Comparison of ENCODE assay signal across 13 cellular contexts in the genomic region with DNA sequence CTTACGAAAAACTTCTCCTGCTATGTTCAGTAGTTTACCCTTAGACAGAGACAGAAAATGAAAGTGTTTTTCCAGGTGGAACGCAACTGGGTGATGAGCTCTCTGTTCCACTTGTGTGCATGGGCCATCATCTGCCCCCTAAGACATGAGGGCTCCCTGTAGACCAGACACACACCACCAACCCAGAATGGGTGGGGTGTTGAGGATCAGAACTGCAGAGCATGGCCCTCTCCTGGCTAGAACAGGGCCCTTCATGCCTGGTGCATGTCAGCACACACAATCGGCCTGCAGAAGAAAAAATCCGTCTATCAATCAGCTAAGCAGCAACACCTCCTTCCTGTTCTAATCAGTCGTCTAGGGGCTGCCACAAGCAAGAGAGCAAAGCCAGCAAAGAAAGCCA.
DNase-seq lines count a peak whose midpoint lies in the region; ATAC-seq, FAIRE-seq and TF ChIP-seq lines count a peak whose summit lies in the region.
"Had no signal": no experiment of that assay in that cellular context is flagged by ENCODE, and none has a peak within 500 bp of the region (broad histone marks: within the 10 kb centered on the region; RNA-seq: fewer than 3 reads in every experiment).

No MANE protein-coding gene starts in this region.

- CTCF ChIA-PET in GM12878 (lab: Yijun Ruan, JAX): interaction anchor here (0.6 to 3.1 kb wide), 9 partner anchors 8 to 923 kb away, joined by 3 to 25 read pairs (median 3); no protein-coding TSS in a partner anchor

- RAD21 ChIA-PET in GM12878 (lab: Charles Lee; ENCODE audit: unreplicated experiment): interaction anchor here (0.6 to 1.4 kb wide), 5 partner anchors 24 to 456 kb away, joined by 3 read pairs; no protein-coding TSS in a partner anchor

- POLR2A ChIA-PET in GM12878 (lab: Charles Lee): interaction anchor here (0.5 to 0.8 kb wide), 2 partner anchors 39 to 78 kb away, joined by 3 read pairs; no protein-coding TSS in a partner anchor

- H3K23me2 ChIP-seq in H9 (ENCODE audit: insufficient read length, low read depth, low read length, poor library complexity, severe bottlenecking): no peaks in the 10 kb centered on the region

- no peaks in the 10 kb centered on the region for H3K79me1 ChIP-seq in H9 (ENCODE audit: insufficient read depth, low read depth, low read length, poor library complexity, severe bottlenecking)

- no peak overlapping the region for H2BK5ac ChIP-seq in H9 (ENCODE audit: insufficient read length, low read length)

- TF ChIP-seq RAD21 in GM12878 (IDR thresholded peaks at IDR 0.05; ENCODE audit: insufficient read depth, low read depth, low read length): peak; percentile 49

- no TSS peak for BruUV-seq in GM12878 (replicated peaks; lab: Mats Ljungman, UMichigan)

- no peaks in the 10 kb centered on the region for H3K27me3 ChIP-seq in GM12878 (replicated peaks in 1 of 2; ENCODE audit: control insufficient read depth in 2 of 2, insufficient read depth in 2 of 2, low read length in 1 of 2)
- H3K27me3 ChIP-seq in H9 (ENCODE audit: insufficient read depth, low read length): no peaks in the 10 kb centered on the region
- no peaks in the 10 kb centered on the region for H3K27me3 ChIP-seq in tibial artery
- H3K27me3 ChIP-seq: neutrophil, Peyer's patch had no signal

- H2AK5ac ChIP-seq in H9 (ENCODE audit: insufficient read length, low read length): no peak overlapping the region

- H3K18ac ChIP-seq in H9 (ENCODE audit: insufficient read length, low read depth, low read length): no peak overlapping the region

- TF ChIP-seq POLR2A in GM12892 (IDR thresholded peaks at IDR 0.05; ENCODE audit: low read depth, low read length) (no peak), GM12878 (IDR thresholded peaks at IDR 0.05; ENCODE audit: low read depth, low read length) (no peak)

- no peaks in the 10 kb centered on the region for H3K9me3 Mint-ChIP-seq in H9

- H3K9me3 ChIP-seq in GM12878 (replicated peaks; ENCODE audit: control insufficient read depth, insufficient read depth, low read length): no peaks in the 10 kb centered on the region; the same call in 1 of the 3 replicates
- no peaks in the 10 kb centered on the region for H3K9me3 ChIP-seq in H9 (ENCODE audit: control insufficient read depth, low read depth, low read length)
- no peaks in the 10 kb centered on the region for H3K9me3 ChIP-seq in tibial artery
- H3K9me3 ChIP-seq: neutrophil, Peyer's patch had no signal

- no peak overlapping the region for H4K91ac ChIP-seq in H9 (ENCODE audit: insufficient read length, low read depth, low read length)

- FAIRE-seq in GM12892 (lab: Jason Lieb, UNC) (peak; percentile 76), GM12878 (lab: Jason Lieb, UNC) (no peak)

- H3K9ac ChIP-seq in GM12878 (ENCODE audit: control insufficient read depth, insufficient read depth, low read length) (no peak overlapping the region), H9 (ENCODE audit: extremely low read depth, insufficient read length, low read length) (no peak overlapping the region)

- no peaks in the 10 kb centered on the region; the same call in 1 of the 2 replicates for H3K27me3 Mint-ChIP-seq in H9 (ENCODE audit: low read depth)

- in situ Hi-C loops in GM12878 (cut with MboI): no loop called here

- H3K36me3 ChIP-seq in GM12878 (ENCODE audit: control insufficient read depth in 2 of 2, insufficient read depth in 2 of 2, low read length in 1 of 2): no peaks in the 10 kb centered on the region
- no peaks in the 10 kb centered on the region for H3K36me3 ChIP-seq in tibial artery
- H3K36me3 ChIP-seq: neutrophil, Peyer's patch had no signal

- no peak overlapping the region for H3K23ac ChIP-seq in H9 (ENCODE audit: insufficient read length, low read depth, low read length)

- SMC1A ChIA-PET in GM12878 (lab: Charles Lee; ENCODE audit: uncharacterized antibody, unreplicated experiment): interaction anchor here (0.7 to 4.5 kb wide), 8 partner anchors 9 to 79 kb away, joined by 3 to 20 read pairs (median 4); no protein-coding TSS in a partner anchor

- intact Hi-C loops in GM12878 (cut with micrococcal nuclease; ENCODE audit: unreplicated experiment) (loop anchor here (10.0 kb wide), 3 partner anchors 184 to 784 kb away; partner anchors contain the start of gene INHBA), tibial artery (cut with DNase I; ENCODE audit: low total_unique reads) (no loop called here)

- TF ChIP-seq CTCF in GM12878 (IDR thresholded peaks at IDR 0.05 in 2 of 3, conservative IDR thresholded peaks at IDR 0.05 in 1 of 3; ENCODE audit: control insufficient read depth in 2 of 3, extremely low read depth in 1 of 3, insufficient read depth in 1 of 3, low read depth in 3 of 3, low read length in 3 of 3): 0 out of 6 replicates have a peak, but pooled peaks of 1 of the 3 experiments have one; percentile 31
- TF ChIP-seq CTCF in H9 (conservative IDR thresholded peaks at IDR 0.05): no peak
- TF ChIP-seq CTCF in tibial artery (IDR thresholded peaks at IDR 0.05): no peak

- peaks cover 2 to 9% of the 10 kb centered on the region in 2 experiments; a peak in 3 of 4 replicates for H3K4me1 Mint-ChIP-seq in H9

- no peak overlapping the region for H3K14ac ChIP-seq in H9 (ENCODE audit: insufficient read depth, low read length)

- H4K20me1 ChIP-seq in GM12878 (ENCODE audit: control insufficient read depth, insufficient read depth) (no peaks in the 10 kb centered on the region), H9 (ENCODE audit: control insufficient read depth, insufficient read depth, insufficient read length) (no peaks in the 10 kb centered on the region)

- no peak overlapping the region for H2BK15ac ChIP-seq in H9 (ENCODE audit: low read depth, low read length)

- H3K4me2 ChIP-seq in GM12878 (ENCODE audit: control insufficient read depth, insufficient read depth) (peak overlapping the region; percentile 52), H9 (ENCODE audit: insufficient read depth, insufficient read length, low read length) (no peak overlapping the region)

- H2AFZ ChIP-seq in GM12878 (ENCODE audit: control insufficient read depth, low read depth, low read length): peak overlapping the region; percentile 32
- H2AFZ ChIP-seq in H9 (ENCODE audit: low read length): no peak overlapping the region

- no peak for TF ChIP-seq EP300 in GM12878 (IDR thresholded peaks at IDR 0.05; ENCODE audit: borderline replicate concordance in 1 of 2, control insufficient read depth in 1 of 2, low read depth in 2 of 2, low read length in 2 of 2)

- H3K79me2 ChIP-seq in GM12878 (ENCODE audit: control insufficient read depth, insufficient read depth, low read length) (no peaks in the 10 kb centered on the region), H9 (ENCODE audit: insufficient read depth, low read length) (no peaks in the 10 kb centered on the region)

- ATAC-seq in GM19467 (IDR thresholded peaks at IDR 0.05; ENCODE audit: unreplicated experiment): peak; percentile 64
- peak; percentile 54 for ATAC-seq in HG03060 (IDR thresholded peaks at IDR 0.05; ENCODE audit: low read depth, unreplicated experiment)
- peak; percentile 71 for ATAC-seq in GM12878

- H4K8ac ChIP-seq in H9 (replicated peaks; ENCODE audit: insufficient read length, low read depth, low read length): no peak overlapping the region

- 81% methylated on average over 5 of the region's 5 CpGs for WGBS in GM12878 (ENCODE audit: insufficient coverage, insufficient replicate concordance, low lambda C conversion rate, missing lambda C conversion rate)
- WGBS in H9 (ENCODE audit: extremely low coverage, insufficient read length, low lambda C conversion rate): no CpG with 5 or more reads among the region's 5 CpGs

- DNase-seq in GM12892 (ENCODE audit: insufficient read length): no peak
- no peak for DNase-seq in GM12878 (ENCODE audit: low read depth, low spot score)
- no peak for DNase-seq in H9
- no peak for DNase-seq in DMS153 treated with DMSO at 0.1 percent for 48 hours (lab: John Stamatoyannopoulos, UW; ENCODE audit: unreplicated experiment)
- DNase-seq in NK-92 treated with Interleukin-12 subunit alpha and Interleukin-12 subunit beta, amount 100 ng/mL, for 24 hours (lab: John Stamatoyannopoulos, UW): no peak
- DNase-seq in tibial artery: no peak
- DNase-seq: activated CD8-positive, alpha-beta memory T cell treated with anti-CD3 and anti-CD28 coated beads, Interleukin-2, amount 50 U/mL, for 48 hours; effector CD4-positive, alpha-beta T cell; NCI-H2171 treated with DMSO at 0.1 percent for 48 hours; Peyer's patch had no signal

- no peak overlapping the region for H2BK12ac ChIP-seq in H9 (ENCODE audit: insufficient read length, low read depth, low read length)

- H2BK120ac ChIP-seq in H9 (ENCODE audit: low read depth, low read length, poor library complexity, severe bottlenecking): no peak overlapping the region

- H3K27ac ChIP-seq in GM12878 (ENCODE audit: control insufficient read depth, insufficient read depth) (no peak overlapping the region), H9 (ENCODE audit: insufficient read length, low read depth, low read length) (no peak overlapping the region), tibial artery (no peak overlapping the region)
- H3K27ac ChIP-seq: neutrophil, Peyer's patch had no signal

- H3K36me3 Mint-ChIP-seq in H9 (ENCODE audit: insufficient read depth in 1 of 3, low read depth in 3 of 3): no peaks in the 10 kb centered on the region; a peak in 1 of 7 replicates

- H3T11ph ChIP-seq in H9 (ENCODE audit: low read length): no peak overlapping the region

- H3K4me1 ChIP-seq in GM12878 (ENCODE audit: control insufficient read depth, insufficient read depth, low read length) (peaks cover 10% of the 10 kb centered on the region), H9 (ENCODE audit: insufficient read depth, low read length) (0 out of 2 replicates have a peak, but pooled peaks cover 2% of the 10 kb centered on the region), tibial artery (peaks cover 0 to 52% (median 34%) of the 10 kb centered on the region in 4 donors)

- no peak overlapping the region for H3K27ac Mint-ChIP-seq in H9

- H3K4ac ChIP-seq in H9 (ENCODE audit: low read depth, low read length): no peak overlapping the region

- H3K56ac ChIP-seq in H9 (ENCODE audit: insufficient read length, low read depth, low read length): no peak overlapping the region

- H3K4me3 ChIP-seq in GM12878: no peak overlapping the region
- no peak overlapping the region for H3K4me3 ChIP-seq in tibial artery
- H3K4me3 ChIP-seq: Peyer's patch had no signal

- H4K5ac ChIP-seq in H9 (ENCODE audit: insufficient read length, low read depth, low read length): no peak overlapping the region

- H3K4me3 Mint-ChIP-seq in H9: no peak overlapping the region

- no peak overlapping the region for H2BK20ac ChIP-seq in H9 (ENCODE audit: low read depth, low read length, poor library complexity, severe bottlenecking)
